13 cellular contexts compared by ENCODE assay signal in the genomic region with DNA sequence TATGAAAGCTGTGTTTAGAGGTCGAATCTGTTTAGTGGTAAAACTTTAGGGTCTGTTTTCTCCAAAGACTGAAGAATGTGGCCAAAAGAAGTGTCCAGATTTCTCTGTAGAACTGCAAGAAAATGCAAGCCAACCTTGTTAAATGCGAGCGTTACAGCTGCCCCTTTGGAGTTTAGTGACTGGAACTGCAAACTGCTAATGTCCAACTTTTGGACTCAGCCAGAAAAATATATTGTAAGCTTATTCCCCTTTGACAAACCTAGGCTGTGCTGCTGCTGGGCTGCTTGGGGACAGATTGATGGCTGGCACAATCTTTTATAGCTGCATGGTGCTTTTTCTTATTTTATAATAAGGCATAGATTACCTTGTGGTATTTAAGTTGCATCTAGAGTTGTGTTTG. TPM values are rescaled to one million over a fixed set of nuclear protein-coding genes. Genes with fewer than 3 reads are reported as not detected.
DNase-seq lines count a peak whose midpoint lies in the region; ATAC-seq, FAIRE-seq and TF ChIP-seq lines count a peak whose summit lies in the region.
"Had no signal": no experiment of that assay in that cellular context is flagged by ENCODE, and none has a peak within 500 bp of the region (broad histone marks: within the 10 kb centered on the region; RNA-seq: fewer than 3 reads in every experiment).

No MANE protein-coding gene starts in this region.

- in situ Hi-C loops in HepG2 (cut with HindIII; ENCODE audit: extremely low pct_ligation_motif_present, low pct_unique_long_range_greater_than_20kb): loop anchor here (10.0 kb wide), 1 partner anchor 207 kb away; no protein-coding TSS in a partner anchor

- H3K36me3 ChIP-seq in HepG2 (replicated peaks in 1 of 2; ENCODE audit: control insufficient read depth in 1 of 2, insufficient read depth in 2 of 2, low read length in 2 of 2) (no peaks in the 10 kb centered on the region; a peak in 4 of 5 replicates), right lobe of liver (no peaks in the 10 kb centered on the region), neural cell (ENCODE audit: insufficient read depth, low read length) (no peaks in the 10 kb centered on the region), vagina (no peaks in the 10 kb centered on the region), spleen (no peaks in the 10 kb centered on the region), H7 (replicated peaks; ENCODE audit: control insufficient read depth, insufficient read depth, low read length) (no peaks in the 10 kb centered on the region; the same call in 1 of the 2 replicates)

- TF ChIP-seq EP300 in HepG2 (IDR thresholded peaks at IDR 0.05; ENCODE audit: low read depth in 2 of 2, low read length in 2 of 2): no peak
- TF ChIP-seq EP300 in HepG2 (CRISPR knock-in tag; IDR thresholded peaks at IDR 0.05; ENCODE audit: borderline replicate concordance): no peak
- no peak for TF ChIP-seq EP300 in neural cell (conservative IDR thresholded peaks at IDR 0.05; ENCODE audit: poor library complexity, severe bottlenecking)

- H3K4me2 ChIP-seq in HepG2 (ENCODE audit: low read depth, low read length) (peak overlapping the region; percentile 91), neural cell (ENCODE audit: low read length) (no peak overlapping the region)

- ATAC-seq in HepG2 (no peak), right lobe of liver (no peak)
- ATAC-seq: activated CD8-positive, alpha-beta T cell treated with anti-CD3 and anti-CD28 coated beads, Interleukin-2, amount 10 ng/mL, durations not matched to agents 7 days and 5 days had no signal

- intact Hi-C loops in HepG2 (cut with micrococcal nuclease; ENCODE audit: unreplicated experiment): loop anchor here (5.0 kb wide), 2 partner anchors 124 to 149 kb away; no protein-coding TSS in a partner anchor
- intact Hi-C loops in right lobe of liver (cut with DNase I): no loop called here
- intact Hi-C loops in vagina (cut with DNase I): loop anchor here (2.0 to 10.0 kb wide), 5 partner anchors 15 to 303 kb away; a partner anchor contains a TSS
- intact Hi-C loops in spleen (cut with DNase I; ENCODE audit: low total_unique reads): no loop called here

- no TSS peak for BruUV-seq in HepG2 (replicated peaks; lab: Mats Ljungman, UMichigan)

- no peaks in the 10 kb centered on the region for H3K27me3 ChIP-seq in HepG2 (ENCODE audit: control insufficient read depth in 1 of 2, insufficient read depth in 2 of 2, low read length in 2 of 2)
- H3K27me3 ChIP-seq in right lobe of liver: no peaks in the 10 kb centered on the region
- no peaks in the 10 kb centered on the region for H3K27me3 ChIP-seq in neural cell (ENCODE audit: insufficient read depth, low read depth, low read length)
- H3K27me3 ChIP-seq in vagina: no peaks in the 10 kb centered on the region
- H3K27me3 ChIP-seq in spleen (replicated peaks in 1 of 7): peaks cover 0 to 97% (median 16%) of the 10 kb centered on the region in 7 donors
- no peaks in the 10 kb centered on the region; the same call in 1 of the 2 replicates for H3K27me3 ChIP-seq in H7 (ENCODE audit: control insufficient read depth, insufficient read depth, low read length)

- no peak for TF ChIP-seq RAD21 in HepG2 (CRISPR knock-in tag; IDR thresholded peaks at IDR 0.05)
- no peak for TF ChIP-seq RAD21 in neural cell (conservative IDR thresholded peaks at IDR 0.05)

- H3K9me3 ChIP-seq in HepG2 (ENCODE audit: low read length) (no peaks in the 10 kb centered on the region), right lobe of liver (no peaks in the 10 kb centered on the region), neural cell (ENCODE audit: low read length) (no peaks in the 10 kb centered on the region), vagina (no peaks in the 10 kb centered on the region), spleen (no peaks in the 10 kb centered on the region)

- no peak overlapping the region for H2AFZ ChIP-seq in HepG2 (ENCODE audit: low read length)
- no peak overlapping the region for H2AFZ ChIP-seq in neural cell (ENCODE audit: low read depth, low read length)

- peaks cover 8% of the 10 kb centered on the region for H3K27me3 Mint-ChIP-seq in endothelial cell (ENCODE audit: unreplicated experiment)

- H3K9me3 Mint-ChIP-seq in endothelial cell (ENCODE audit: unreplicated experiment): no peaks in the 10 kb centered on the region
- H3K9me3 Mint-ChIP-seq: T-helper 1 cell treated with Interleukin-12 subunit alpha and Interleukin-12 subunit beta and Interleukin-4 antibody, amounts not matched to agents 30 μg/mL and 1 μg/mL, for 36 hours had no signal

- CTCF ChIA-PET in HepG2 (lab: Yijun Ruan, JAX; ENCODE audit: low intra/inter-chr PET ratio, low total read pairs): no interaction called here

- H3K4me3 ChIP-seq in HepG2 (replicated peaks in 1 of 3; ENCODE audit: insufficient read depth in 1 of 3, low read depth in 2 of 3, low read length in 3 of 3) (peak overlapping the region in 2 of 3 experiments; percentile 9 to 31; a peak in 4 of 6 replicates), right lobe of liver (no peak overlapping the region), neural cell (ENCODE audit: low read length) (peak overlapping the region; percentile 73), vagina (no peak overlapping the region), spleen (no peak overlapping the region), H7 (ENCODE audit: insufficient read depth, low read depth, low read length) (no peak overlapping the region)

- peak overlapping the region; percentile 42; the same call in 1 of the 2 replicates for H3K9ac ChIP-seq in HepG2 (ENCODE audit: insufficient read depth, low read depth, low read length)
- no peak overlapping the region for H3K9ac ChIP-seq in neural cell (ENCODE audit: low read length)

- peak overlapping the region; percentile 56 for H3K4me3 Mint-ChIP-seq in endothelial cell (ENCODE audit: unreplicated experiment)
- H3K4me3 Mint-ChIP-seq: activated CD8-positive, alpha-beta T cell treated with anti-CD3 and anti-CD28 coated beads, Interleukin-2, amount 10 ng/mL, durations not matched to agents 7 days and 5 days; activated naive CD8-positive, alpha-beta T cell; immature natural killer cell; T-helper 1 cell treated with Interleukin-12 subunit alpha and Interleukin-12 subunit beta and Interleukin-4 antibody, amounts not matched to agents 30 μg/mL and 1 μg/mL, for 36 hours had no signal

- H4K20me1 ChIP-seq in HepG2 (ENCODE audit: insufficient read depth, low read length): peaks cover 17% of the 10 kb centered on the region
- H4K20me1 ChIP-seq in neural cell (ENCODE audit: insufficient read depth): no peaks in the 10 kb centered on the region

- H3K27ac ChIP-seq in HepG2 (ENCODE audit: extremely low read length, insufficient read depth, low read length) (no peak overlapping the region), right lobe of liver (no peak overlapping the region), neural cell (ENCODE audit: low read length) (no peak overlapping the region), vagina (peak overlapping the region; percentile 93), spleen (peak overlapping the region in 3 of 8 donors; percentile 7 to 94 (median 89))

- H3K9me2 ChIP-seq in neural cell (ENCODE audit: insufficient read depth, low read length): no peaks in the 10 kb centered on the region

- DNase-seq in HepG2 (ENCODE audit: low spot score) (no peak), right lobe of liver (no peak), endothelial cell (ENCODE audit: low spot score) (no peak), vagina (ENCODE audit: extremely low spot score in 2 of 2) (peak in 1 of 2 donors; percentile 56), spleen (no peak), H7 (no peak), occipital lobe (lab: John Stamatoyannopoulos, UW) (no peak)
- DNase-seq: activated CD8-positive, alpha-beta T cell treated with anti-CD3 and anti-CD28 coated beads, Interleukin-2, amount 10 ng/mL, durations not matched to agents 7 days and 5 days; AML-193; immature natural killer cell had no signal

- POLR2A ChIA-PET in HepG2 (lab: Yijun Ruan, JAX): interaction anchor here (3.0 kb wide), 1 partner anchor 14 kb away, joined by 20 read pairs; no protein-coding TSS in a partner anchor

- peaks cover 14% of the 10 kb centered on the region for H3K36me3 Mint-ChIP-seq in endothelial cell (ENCODE audit: low read depth, unreplicated experiment)
- H3K36me3 Mint-ChIP-seq: activated naive CD8-positive, alpha-beta T cell had no signal

- FAIRE-seq in HepG2 (lab: Jason Lieb, UNC): no peak

- no peaks in the 10 kb centered on the region for H3F3A ChIP-seq in neural cell (ENCODE audit: insufficient read depth, low read length, poor library complexity, severe bottlenecking)

- peaks cover 60% of the 10 kb centered on the region for H3K4me1 Mint-ChIP-seq in endothelial cell (ENCODE audit: unreplicated experiment)

- TF ChIP-seq POLR2A in HepG2 (IDR thresholded peaks at IDR 0.05; ENCODE audit: insufficient read depth in 1 of 2, low read depth in 2 of 2, low read length in 2 of 2) (no peak), right lobe of liver (IDR thresholded peaks at IDR 0.05) (no peak), vagina (IDR thresholded peaks at IDR 0.05) (no peak), spleen (IDR thresholded peaks at IDR 0.05) (no peak)

- no peak overlapping the region for H3K27ac Mint-ChIP-seq in endothelial cell (ENCODE audit: unreplicated experiment)
- H3K27ac Mint-ChIP-seq: activated CD8-positive, alpha-beta T cell treated with anti-CD3 and anti-CD28 coated beads, Interleukin-2, amount 10 ng/mL, durations not matched to agents 7 days and 5 days; activated naive CD8-positive, alpha-beta T cell; immature natural killer cell; T-helper 1 cell treated with Interleukin-12 subunit alpha and Interleukin-12 subunit beta and Interleukin-4 antibody, amounts not matched to agents 30 μg/mL and 1 μg/mL, for 36 hours had no signal

- H3K79me2 ChIP-seq in HepG2 (ENCODE audit: insufficient read depth, low read length): peaks cover 77% of the 10 kb centered on the region
- peaks cover 81% of the 10 kb centered on the region for H3K79me2 ChIP-seq in neural cell (replicated peaks; ENCODE audit: insufficient read depth, low read length)

- WGBS in HepG2 (ENCODE audit: low lambda C conversion rate): 59% methylated on average over 3 of the region's 3 CpGs
- 15% methylated on average over 2 of the region's 3 CpGs for WGBS in right lobe of liver (ENCODE audit: insufficient coverage, low coverage, low lambda C conversion rate, missing lambda C conversion rate)
- 70 to 84% (median 78%) methylated on average over 3 of the region's 3 CpGs for WGBS in spleen, 5 donors

- H3K4me1 ChIP-seq in HepG2 (ENCODE audit: insufficient read depth, low read length) (peaks cover 77% of the 10 kb centered on the region), right lobe of liver (peaks cover 0 to 28% (median 5%) of the 10 kb centered on the region in 4 donors), vagina (peaks cover 63% of the 10 kb centered on the region), spleen (peaks cover 0 to 53% (median 17%) of the 10 kb centered on the region in 6 donors)

- TF ChIP-seq CTCF in HepG2 (CRISPR knock-in tag; IDR thresholded peaks at IDR 0.05) (no peak), right lobe of liver (IDR thresholded peaks at IDR 0.05) (no peak), endothelial cell (IDR thresholded peaks at IDR 0.05; ENCODE audit: unreplicated experiment) (no peak), neural cell (IDR thresholded peaks at IDR 0.05; ENCODE audit: poor library complexity, severe bottlenecking) (no peak), vagina (IDR thresholded peaks at IDR 0.05) (no peak), spleen (IDR thresholded peaks at IDR 0.05 in 8 of 11, conservative IDR thresholded peaks at IDR 0.05 in 3 of 11) (no peak)

RNA-seq across cellular contexts. Expression of a gene that starts 3.9 kb away (rescaled TPM):
- 30.5 and 40.7 TPM in 2 replicates for total RNA-seq in HepG2 (2016; rRNA removed; fragmentation: Illumina TruSeq; extraction: Trizol)
- total RNA-seq in HepG2 (2016; cell fraction: cytosol; rRNA removed; fragmentation: Illumina TruSeq; extraction: Trizol; ENCODE audit: low read depth): 8.3 and 11.7 TPM in 2 replicates
- total RNA-seq in HepG2 (2016; cell fraction: insoluble cytoplasmic fraction; rRNA removed; fragmentation: Illumina TruSeq; extraction: Trizol): 29.5 and 36.2 TPM in 2 replicates
- total RNA-seq in HepG2 (2016; cell fraction: membrane; rRNA removed; fragmentation: Illumina TruSeq; extraction: Trizol): 23.8 and 25.3 TPM in 2 replicates
- total RNA-seq in HepG2 (2016; cell fraction: nucleus; rRNA removed; fragmentation: Illumina TruSeq; extraction: Trizol): 42.8 and 45.0 TPM in 2 replicates
- polyA plus RNA-seq in HepG2 (2011; rRNA removed): 17.0 and 20.1 TPM in 2 replicates
- polyA plus RNA-seq in HepG2 (2011; cell fraction: cytosol; rRNA removed): 13.0 and 14.1 TPM in 2 replicates
- polyA plus RNA-seq in HepG2 (2011; cell fraction: nucleus; rRNA removed): 33.6 and 34.8 TPM in 2 replicates
- 25.7 and 29.3 TPM in 2 replicates for polyA plus RNA-seq in HepG2 (2012)
- polyA plus RNA-seq in HepG2 (2016; cell fraction: cytosol; fragmentation: Illumina TruSeq; extraction: Trizol; ENCODE audit: low read depth): 0.77 and 0.92 TPM in 2 replicates
- polyA plus RNA-seq in HepG2 (2016; cell fraction: insoluble cytoplasmic fraction; fragmentation: Illumina TruSeq; extraction: Trizol; ENCODE audit: low read depth): 19.7 and 21.0 TPM in 2 replicates
- 2.6 and 3.3 TPM in 2 replicates for polyA plus RNA-seq in HepG2 (2016; cell fraction: membrane; fragmentation: Illumina TruSeq; extraction: Trizol; ENCODE audit: low read depth)
- polyA plus RNA-seq in HepG2 (2016; cell fraction: nucleus; fragmentation: Illumina TruSeq; extraction: Trizol; ENCODE audit: insufficient read depth, low read depth): 21.1 and 21.8 TPM in 2 replicates
- polyA minus RNA-seq in HepG2 (2011; rRNA and poly(A)+ RNA removed; ENCODE audit: low replicate concordance): 45.9 and 178 TPM in 2 replicates
- polyA minus RNA-seq in HepG2 (2011; cell fraction: cytosol; rRNA and poly(A)+ RNA removed): 37.4 and 37.9 TPM in 2 replicates
- 69.4 and 79.4 TPM in 2 replicates for polyA minus RNA-seq in HepG2 (2011; cell fraction: nucleus; rRNA and poly(A)+ RNA removed)
- total RNA-seq in right lobe of liver: 10 to 100 TPM; 28.3 to 41.5 (median 32.2) TPM
- total RNA-seq in endothelial cell (ENCODE audit: unreplicated experiment): 54.4 TPM
- polyA plus RNA-seq in neural cell: 12.2 and 17.2 TPM in 2 replicates
- polyA minus RNA-seq in neural cell: 56.5 and 76.6 TPM in 2 replicates
- 50.3 TPM for total RNA-seq in vagina
- 10 to 100 TPM; 14.6 to 46.0 (median 21.4) TPM for total RNA-seq in spleen
- polyA plus RNA-seq in spleen: 1 to 10 TPM in 2 of 3 donors, under 1 TPM in 1; 0.93 to 2.7 (median 1.1) TPM
- total RNA-seq in H7 (2014; rRNA removed; shearing (Covaris generic)): 58.0 and 78.1 TPM in 2 replicates
- 25.7 TPM for total RNA-seq in occipital lobe
- polyA plus RNA-seq: immature natural killer cell had no signal

Comparison
In these comparisons a context has a peak if more than half of its experiments do, and no peak if none do; other contexts are left out.
1. H3K4me3 ChIP-seq: peak in HepG2 (2 of 3) and neural cell (single experiment); none in right lobe of liver (0 of 3), vagina (0 of 2), spleen (0 of 8) and H7 (single experiment).
2. intact Hi-C loops: an anchor here in HepG2 (5.0 kb wide) and vagina (2.0 to 10.0 kb wide); none called in right lobe of liver and spleen.